ENCODE assay signal across 7 cellular contexts in genomic region chr12:123267991-123268843, GRCh38. TPM values are rescaled to one million over a fixed set of nuclear protein-coding genes. Genes with fewer than 3 reads are reported as not detected.
A peak's percentile ranks its signal among the peaks of the same experiment; 100 is the strongest.
DNase-seq lines count a peak whose midpoint lies in the region; ATAC-seq and TF ChIP-seq lines count a peak whose summit lies in the region.

No MANE protein-coding gene starts in this region.

- WGBS in endodermal cell (ENCODE audit: insufficient coverage in 1 of 2, insufficient read length in 1 of 2), 2 experiments: 94 to 95% methylated on average over 32 to 36 of the region's 36 CpGs

- H3K27ac ChIP-seq in endodermal cell (ENCODE audit: low read depth, low read length): peak overlapping the region; percentile 99

- H3K27ac Mint-ChIP-seq in endodermal cell (peak overlapping the region; percentile 70), osteocyte (ENCODE audit: unreplicated experiment) (peak overlapping the region; percentile 67)

- H3K27me3 ChIP-seq in H7 (ENCODE audit: control insufficient read depth, insufficient read depth, low read length) (no peaks in the 10 kb centered on the region), endodermal cell (ENCODE audit: control insufficient read depth, insufficient read depth, low read length, poor library complexity, severe bottlenecking) (no peaks in the 10 kb centered on the region)

- TF ChIP-seq CTCF in endodermal cell (conservative IDR thresholded peaks at IDR 0.05) (no peak), osteocyte (IDR thresholded peaks at IDR 0.05) (no peak)

- peaks cover 4% of the 10 kb centered on the region for H3K4me1 ChIP-seq in endodermal cell (ENCODE audit: control insufficient read depth, insufficient read depth, low read length)

- H3K36me3 Mint-ChIP-seq in endodermal cell (ENCODE audit: low read depth) (peaks cover 29% of the 10 kb centered on the region), osteocyte (ENCODE audit: unreplicated experiment) (peaks cover 15% of the 10 kb centered on the region)

- H3K4me1 Mint-ChIP-seq in endodermal cell: peaks cover 11% of the 10 kb centered on the region
- H3K4me1 Mint-ChIP-seq in osteocyte (ENCODE audit: unreplicated experiment): peaks cover 31% of the 10 kb centered on the region

- no peak overlapping the region for H3K9ac ChIP-seq in endodermal cell (ENCODE audit: extremely low read depth, low read length, poor library complexity, severe bottlenecking)

- ATAC-seq in HG03025 (IDR thresholded peaks at IDR 0.05; ENCODE audit: low FRiP score, unreplicated experiment): no peak

- H3K4me3 ChIP-seq in H7 (ENCODE audit: insufficient read depth, low read depth, low read length) (no peak overlapping the region), endodermal cell (ENCODE audit: low read length) (no peak overlapping the region)

- no peaks in the 10 kb centered on the region for H3K9me3 Mint-ChIP-seq in endodermal cell
- H3K9me3 Mint-ChIP-seq in osteocyte (ENCODE audit: unreplicated experiment): no peaks in the 10 kb centered on the region

- H3K9me3 ChIP-seq in endodermal cell (ENCODE audit: control insufficient read depth, low read length): no peaks in the 10 kb centered on the region

- peaks cover 10% of the 10 kb centered on the region for H3K36me3 ChIP-seq in H7 (replicated peaks; ENCODE audit: control insufficient read depth, insufficient read depth, low read length)
- H3K36me3 ChIP-seq in endodermal cell (ENCODE audit: control insufficient read depth, insufficient read depth, low read length): peaks cover 23% of the 10 kb centered on the region

- H3K4me3 Mint-ChIP-seq in endodermal cell: peak overlapping the region; percentile 93
- H3K4me3 Mint-ChIP-seq in osteocyte (ENCODE audit: unreplicated experiment): peak overlapping the region; percentile 91

- H3K27me3 Mint-ChIP-seq in endodermal cell (ENCODE audit: insufficient read depth) (no peaks in the 10 kb centered on the region), osteocyte (ENCODE audit: unreplicated experiment) (no peaks in the 10 kb centered on the region)

- DNase-seq in H7: peak; percentile 63
- DNase-seq in NCI-H524 treated with DMSO at 0.1 percent for 48 hours (lab: John Stamatoyannopoulos, UW): peak; percentile 55
- peak; percentile 59 for DNase-seq in endodermal cell
- DNase-seq in osteocyte (ENCODE audit: extremely low spot score, unreplicated experiment): no peak
- DNase-seq in NCI-H187 (lab: John Stamatoyannopoulos, UW): no peak
- no peak for DNase-seq in hepatic stellate cell (ENCODE audit: low spot score)

RNA-seq across cellular contexts. Expression of gene CDK2AP1, which starts 3.4 kb away (rescaled TPM):
- total RNA-seq in H7 (2014; rRNA removed; shearing (Covaris generic)): 167 and 217 TPM in 2 replicates
- total RNA-seq in endodermal cell: 100 to 1,000 TPM; 102 to 127 TPM
- polyA plus RNA-seq in endodermal cell (2013, experiment 1 of 2): 197 TPM
- polyA plus RNA-seq in endodermal cell (2013, experiment 2 of 2): 198 TPM
- total RNA-seq in osteocyte: 214 and 220 TPM in 2 replicates

RNA-seq across cellular contexts. Expression of gene MTRFR, which starts 35.0 kb away (rescaled TPM):
- 14.1 and 20.8 TPM in 2 replicates for total RNA-seq in H7 (2014; rRNA removed; shearing (Covaris generic))
- total RNA-seq in endodermal cell (10 to 100 TPM; 16.2 to 19.3 TPM), osteocyte (14.3 and 18.0 TPM in 2 replicates)
- polyA plus RNA-seq in endodermal cell (2013, experiment 1 of 2): 14.1 TPM
- polyA plus RNA-seq in endodermal cell (2013, experiment 2 of 2): 17.1 TPM

RNA-seq across cellular contexts. Expression of gene MPHOSPH9, which starts 35.3 kb away (rescaled TPM):
- 54.5 and 91.7 TPM in 2 replicates for total RNA-seq in H7 (2014; rRNA removed; shearing (Covaris generic))
- total RNA-seq in endodermal cell: 10 to 100 TPM; 68.4 to 85.3 TPM
- polyA plus RNA-seq in endodermal cell (2013, experiment 1 of 2): 50.8 TPM
- polyA plus RNA-seq in endodermal cell (2013, experiment 2 of 2): 62.6 TPM
- 33.9 and 39.1 TPM in 2 replicates for total RNA-seq in osteocyte

Comparison
In these comparisons a context has a peak if more than half of its experiments do, and no peak if none do; other contexts are left out.
1. DNase-seq: peak in H7 (single experiment), NCI-H524 treated with DMSO at 0.1 percent for 48 hours (single experiment) and endodermal cell (single experiment); none in osteocyte (single experiment), NCI-H187 (0 of 2) and hepatic stellate cell (single experiment).